Comparison of ENCODE assay signal across 8 cellular contexts in genomic region chr5:132369012-132369470, GRCh38. TPM values are rescaled to one million over a fixed set of nuclear protein-coding genes. Genes with fewer than 3 reads are reported as not detected.
DNase-seq lines count a peak whose midpoint lies in the region; ATAC-seq and TF ChIP-seq lines count a peak whose summit lies in the region.

No MANE protein-coding gene starts in this region.

- no peaks in the 10 kb centered on the region for H4K20me1 ChIP-seq in DOHH2 (ENCODE audit: control insufficient read depth, insufficient read depth, low read depth, low read length)

- H3K27me3 ChIP-seq in DOHH2 (ENCODE audit: control insufficient read depth, low read length), result peaks cover 4% of the 10 kb centered on the region; the same call in 1 of the 2 replicates
- peaks cover 34% of the 10 kb centered on the region for H3K27me3 ChIP-seq in HUES64 (ENCODE audit: insufficient read depth, low read length)
- no peaks in the 10 kb centered on the region for H3K27me3 ChIP-seq in brain microvascular endothelial cell (replicated peaks)

- H3K4me1 ChIP-seq in DOHH2 (ENCODE audit: control insufficient read depth, low read length) (peaks cover 10% of the 10 kb centered on the region), HUES64 (ENCODE audit: insufficient read depth, low read length) (peaks cover 7% of the 10 kb centered on the region; the same call in 1 of the 2 replicates)

- in situ Hi-C loops in brain microvascular endothelial cell (cut with HindIII; ENCODE audit: low pct_ligation_motif_present, low sequenced_read_pairs), result no loop called here

- peak overlapping the region; percentile 78 for H3K4me3 ChIP-seq in DOHH2 (ENCODE audit: low read length)
- H3K4me3 ChIP-seq in HUES64 (ENCODE audit: low read length), result peak overlapping the region; percentile 62
- H3K4me3 ChIP-seq in brain microvascular endothelial cell (ENCODE audit: low read depth, low read length), result peak overlapping the region; percentile 65

- no peak for DNase-seq in brain microvascular endothelial cell
- no peak for DNase-seq in mesothelial cell of epicardium (ENCODE audit: low spot score in 2 of 2, unreplicated experiment in 2 of 2)
- DNase-seq in cerebellar cortex (ENCODE audit: low spot score), result no peak
- no peak for DNase-seq in stimulated activated CD4-positive, alpha-beta T cell treated with anti-CD3 and anti-CD28 coated beads, Interleukin-1b, Interleukin-23, amount 100 ng/mL, for 48 hours

- H3F3A ChIP-seq in DOHH2 (ENCODE audit: control insufficient read depth, insufficient read depth), result peaks cover 2% of the 10 kb centered on the region; the same call in 1 of the 2 replicates

- H3K27ac ChIP-seq in DOHH2 (ENCODE audit: low read depth, low read length), result 0 out of 2 replicates have a peak overlapping the region, but pooled peaks have one; percentile 2
- no peak overlapping the region for H3K27ac ChIP-seq in HUES64 (ENCODE audit: low read depth, low read length)
- H3K27ac ChIP-seq in brain microvascular endothelial cell, result no peak overlapping the region

- H3K79me2 ChIP-seq in DOHH2 (ENCODE audit: control insufficient read depth, low read length), result no peaks in the 10 kb centered on the region

- H3K9me3 ChIP-seq in DOHH2 (ENCODE audit: control insufficient read depth, insufficient read depth, low read length) (no peaks in the 10 kb centered on the region), HUES64 (ENCODE audit: insufficient read depth, low read depth, low read length) (no peaks in the 10 kb centered on the region)

- peaks cover 46% of the 10 kb centered on the region for H3K4me1 Mint-ChIP-seq in mesothelial cell of epicardium

- peaks cover 13% of the 10 kb centered on the region for H3K36me3 Mint-ChIP-seq in mesothelial cell of epicardium

- peak overlapping the region; percentile 52 for H3K9ac ChIP-seq in HUES64 (ENCODE audit: low read depth, low read length)

- no peaks in the 10 kb centered on the region for H3K36me3 ChIP-seq in DOHH2 (ENCODE audit: control insufficient read depth, low read length)
- H3K36me3 ChIP-seq in HUES64 (ENCODE audit: insufficient read depth, low read length), result no peaks in the 10 kb centered on the region
- H3K36me3 ChIP-seq in brain microvascular endothelial cell (replicated peaks), result no peaks in the 10 kb centered on the region

- H3K4me2 ChIP-seq in DOHH2 (ENCODE audit: low read length), result peak overlapping the region; percentile 78

- H3K4me3 Mint-ChIP-seq in mesothelial cell of epicardium, result peak overlapping the region; percentile 74

- WGBS in HUES64, result 30% methylated on average over 9 of the region's 9 CpGs

- ATAC-seq in GM19351 (IDR thresholded peaks at IDR 0.05; ENCODE audit: unreplicated experiment), result no peak
- no peak for ATAC-seq in GM18867 (IDR thresholded peaks at IDR 0.05; ENCODE audit: unreplicated experiment)

- H3K9me3 Mint-ChIP-seq in mesothelial cell of epicardium, result peaks cover 4% of the 10 kb centered on the region

- peak overlapping the region; percentile 94 for H3K27ac Mint-ChIP-seq in mesothelial cell of epicardium

- no peak for TF ChIP-seq CTCF in DOHH2 (IDR thresholded peaks at IDR 0.05; ENCODE audit: low read depth, low read length, poor library complexity, severe bottlenecking)
- no peak for TF ChIP-seq CTCF in brain microvascular endothelial cell (IDR thresholded peaks at IDR 0.05; ENCODE audit: low read depth, low read length, missing control alignments)
- TF ChIP-seq CTCF in mesothelial cell of epicardium (IDR thresholded peaks at IDR 0.05; ENCODE audit: unreplicated experiment), result no peak

- no peaks in the 10 kb centered on the region for H3K27me3 Mint-ChIP-seq in mesothelial cell of epicardium (ENCODE audit: low read depth)

- H3K9me2 ChIP-seq in DOHH2 (replicated peaks; ENCODE audit: control insufficient read depth, low read length), result no peaks in the 10 kb centered on the region

RNA-seq across cellular contexts. Expression of gene SLC22A5, which starts 0.5 kb away (rescaled TPM):
- polyA plus RNA-seq in HUES64 (2013, experiment 1 of 2), result 1.4 TPM
- polyA plus RNA-seq in HUES64 (2013, experiment 2 of 2), result 1.7 TPM
- 27.7 to 31.1 TPM (median 30.8 TPM) in 3 replicates for total RNA-seq in mesothelial cell of epicardium
